ENCODE assay signal across 1 cellular context in the genomic region with DNA sequence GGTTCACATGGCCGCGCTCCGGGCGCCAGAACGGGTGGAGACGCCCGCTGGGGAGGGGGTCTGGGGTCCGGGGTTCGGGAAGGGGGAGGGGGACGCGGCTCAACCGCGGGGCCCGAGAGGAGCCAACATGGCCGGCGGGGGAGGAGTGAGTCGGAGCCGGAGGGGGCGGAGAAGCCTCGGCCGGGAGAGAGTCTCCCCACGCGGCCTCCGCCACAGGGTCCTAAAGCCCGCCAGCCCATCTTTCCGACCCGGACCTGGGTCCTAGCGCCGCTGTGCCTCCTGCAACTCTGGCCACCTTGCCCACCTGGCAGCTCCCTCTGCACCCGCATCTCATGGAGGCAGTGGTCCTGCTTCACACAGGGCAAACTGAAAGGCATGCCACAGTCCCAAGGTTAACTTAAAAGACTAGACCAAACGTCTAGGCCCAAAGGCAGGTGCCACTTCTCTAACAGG.
TF ChIP-seq lines count a peak whose summit lies in the region.

Gene BAZ2A (minus strand): TSS at position 147 of the 453 bp plus-strand sequence. CDS start 12,796 bp downstream, outside the sequence.

TF ChIP-seq in HEK293, 187 proteins besides CTCF, POLR2A, EP300 and RAD21 (continued from another document and continues in another):
- TF ChIP-seq, protein P1, sequence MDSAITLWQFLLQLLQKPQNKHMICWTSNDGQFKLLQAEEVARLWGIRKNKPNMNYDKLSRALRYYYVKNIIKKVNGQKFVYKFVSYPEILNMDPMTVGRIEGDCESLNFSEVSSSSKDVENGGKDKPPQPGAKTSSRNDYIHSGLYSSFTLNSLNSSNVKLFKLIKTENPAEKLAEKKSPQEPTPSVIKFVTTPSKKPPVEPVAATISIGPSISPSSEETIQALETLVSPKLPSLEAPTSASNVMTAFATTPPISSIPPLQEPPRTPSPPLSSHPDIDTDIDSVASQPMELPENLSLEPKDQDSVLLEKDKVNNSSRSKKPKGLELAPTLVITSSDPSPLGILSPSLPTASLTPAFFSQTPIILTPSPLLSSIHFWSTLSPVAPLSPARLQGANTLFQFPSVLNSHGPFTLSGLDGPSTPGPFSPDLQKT (IDR thresholded peaks at IDR 0.05; ENCODE audit: borderline replicate concordance, low read depth, low read length) = no peak
- TF ChIP-seq, protein P2, sequence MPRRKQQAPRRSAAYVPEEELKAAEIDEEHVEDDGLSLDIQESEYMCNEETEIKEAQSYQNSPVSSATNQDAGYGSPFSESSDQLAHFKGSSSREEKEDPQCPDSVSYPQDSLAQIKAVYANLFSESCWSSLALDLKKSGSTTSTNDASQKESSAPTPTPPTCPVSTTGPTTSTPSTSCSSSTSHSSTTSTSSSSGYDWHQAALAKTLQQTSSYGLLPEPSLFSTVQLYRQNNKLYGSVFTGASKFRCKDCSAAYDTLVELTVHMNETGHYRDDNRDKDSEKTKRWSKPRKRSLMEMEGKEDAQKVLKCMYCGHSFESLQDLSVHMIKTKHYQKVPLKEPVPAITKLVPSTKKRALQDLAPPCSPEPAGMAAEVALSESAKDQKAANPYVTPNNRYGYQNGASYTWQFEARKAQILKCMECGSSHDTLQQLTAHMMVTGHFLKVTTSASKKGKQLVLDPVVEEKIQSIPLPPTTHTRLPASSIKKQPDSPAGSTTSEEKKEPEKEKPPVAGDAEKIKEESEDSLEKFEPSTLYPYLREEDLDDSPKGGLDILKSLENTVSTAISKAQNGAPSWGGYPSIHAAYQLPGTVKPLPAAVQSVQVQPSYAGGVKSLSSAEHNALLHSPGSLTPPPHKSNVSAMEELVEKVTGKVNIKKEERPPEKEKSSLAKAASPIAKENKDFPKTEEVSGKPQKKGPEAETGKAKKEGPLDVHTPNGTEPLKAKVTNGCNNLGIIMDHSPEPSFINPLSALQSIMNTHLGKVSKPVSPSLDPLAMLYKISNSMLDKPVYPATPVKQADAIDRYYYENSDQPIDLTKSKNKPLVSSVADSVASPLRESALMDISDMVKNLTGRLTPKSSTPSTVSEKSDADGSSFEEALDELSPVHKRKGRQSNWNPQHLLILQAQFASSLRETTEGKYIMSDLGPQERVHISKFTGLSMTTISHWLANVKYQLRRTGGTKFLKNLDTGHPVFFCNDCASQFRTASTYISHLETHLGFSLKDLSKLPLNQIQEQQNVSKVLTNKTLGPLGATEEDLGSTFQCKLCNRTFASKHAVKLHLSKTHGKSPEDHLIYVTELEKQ (tag by site-specific recombination; IDR thresholded peaks at IDR 0.05; ENCODE audit: borderline replicate concordance) = peak; percentile 76
- TF ChIP-seq GFI1B (tag by site-specific recombination; IDR thresholded peaks at IDR 0.05) (no peak), REPIN1 (tag by site-specific recombination; IDR thresholded peaks at IDR 0.05; ENCODE audit: low read depth) (no peak), PATZ1 (tag by site-specific recombination; IDR thresholded peaks at IDR 0.05) (peak; percentile 91), ZNF416 (tag by site-specific recombination; IDR thresholded peaks at IDR 0.05) (no peak), GLIS2 (tag by site-specific recombination; IDR thresholded peaks at IDR 0.05) (peak; percentile 94), ZNF571 (tag by site-specific recombination; IDR thresholded peaks at IDR 0.05) (no peak), BCL11A (tag by site-specific recombination; IDR thresholded peaks at IDR 0.05; ENCODE audit: low read depth) (no peak), ZNF426 (tag by site-specific recombination; IDR thresholded peaks at IDR 0.05) (no peak), ZNF175 (tag by site-specific recombination; IDR thresholded peaks at IDR 0.05) (no peak), ZNF221 (tag by site-specific recombination; IDR thresholded peaks at IDR 0.05; ENCODE audit: borderline replicate concordance) (peak; percentile 80; the same call in 1 of the 2 replicates), ZNF530 (tag by site-specific recombination; IDR thresholded peaks at IDR 0.05; ENCODE audit: low read depth) (no peak), GLIS1 (tag by site-specific recombination; IDR thresholded peaks at IDR 0.05) (peak; percentile 82), ZNF394 (tag by site-specific recombination; IDR thresholded peaks at IDR 0.05; ENCODE audit: borderline replicate concordance) (peak; percentile 69), YY1 (tag by site-specific recombination; IDR thresholded peaks at IDR 0.05) (peak; percentile 79), ZNF404 (tag by site-specific recombination; IDR thresholded peaks at IDR 0.05) (no peak), ZNF19 (tag by site-specific recombination; IDR thresholded peaks at IDR 0.05; ENCODE audit: low read depth) (no peak), ZNF548 (tag by site-specific recombination; IDR thresholded peaks at IDR 0.05) (no peak), ZBTB8A (tag by site-specific recombination; IDR thresholded peaks at IDR 0.05) (peak; percentile 65), ZNF561 (tag by site-specific recombination; IDR thresholded peaks at IDR 0.05; ENCODE audit: borderline replicate concordance) (peak; percentile 97), ZSCAN18 (tag by site-specific recombination; IDR thresholded peaks at IDR 0.05) (no peak), ZNF140 (tag by site-specific recombination; IDR thresholded peaks at IDR 0.05) (no peak), SP2 (tag by site-specific recombination; IDR thresholded peaks at IDR 0.05) (peak; percentile 43), SP7 (tag by site-specific recombination; IDR thresholded peaks at IDR 0.05) (peak; percentile 90), EGR2 (tag by site-specific recombination; IDR thresholded peaks at IDR 0.05; ENCODE audit: low read depth) (peak; percentile 72), SCRT1 (tag by site-specific recombination; IDR thresholded peaks at IDR 0.05; ENCODE audit: borderline replicate concordance) (no peak), ZFP37 (tag by site-specific recombination; IDR thresholded peaks at IDR 0.05) (peak; percentile 93), ZNF148 (tag by site-specific recombination; IDR thresholded peaks at IDR 0.05; ENCODE audit: borderline replicate concordance) (peak; percentile 47; the same call in 1 of the 2 replicates)
- TF ChIP-seq, protein P3, sequence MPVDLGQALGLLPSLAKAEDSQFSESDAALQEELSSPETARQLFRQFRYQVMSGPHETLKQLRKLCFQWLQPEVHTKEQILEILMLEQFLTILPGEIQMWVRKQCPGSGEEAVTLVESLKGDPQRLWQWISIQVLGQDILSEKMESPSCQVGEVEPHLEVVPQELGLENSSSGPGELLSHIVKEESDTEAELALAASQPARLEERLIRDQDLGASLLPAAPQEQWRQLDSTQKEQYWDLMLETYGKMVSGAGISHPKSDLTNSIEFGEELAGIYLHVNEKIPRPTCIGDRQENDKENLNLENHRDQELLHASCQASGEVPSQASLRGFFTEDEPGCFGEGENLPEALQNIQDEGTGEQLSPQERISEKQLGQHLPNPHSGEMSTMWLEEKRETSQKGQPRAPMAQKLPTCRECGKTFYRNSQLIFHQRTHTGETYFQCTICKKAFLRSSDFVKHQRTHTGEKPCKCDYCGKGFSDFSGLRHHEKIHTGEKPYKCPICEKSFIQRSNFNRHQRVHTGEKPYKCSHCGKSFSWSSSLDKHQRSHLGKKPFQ (tag by site-specific recombination; IDR thresholded peaks at IDR 0.05) = no peak
- TF ChIP-seq, protein P4, sequence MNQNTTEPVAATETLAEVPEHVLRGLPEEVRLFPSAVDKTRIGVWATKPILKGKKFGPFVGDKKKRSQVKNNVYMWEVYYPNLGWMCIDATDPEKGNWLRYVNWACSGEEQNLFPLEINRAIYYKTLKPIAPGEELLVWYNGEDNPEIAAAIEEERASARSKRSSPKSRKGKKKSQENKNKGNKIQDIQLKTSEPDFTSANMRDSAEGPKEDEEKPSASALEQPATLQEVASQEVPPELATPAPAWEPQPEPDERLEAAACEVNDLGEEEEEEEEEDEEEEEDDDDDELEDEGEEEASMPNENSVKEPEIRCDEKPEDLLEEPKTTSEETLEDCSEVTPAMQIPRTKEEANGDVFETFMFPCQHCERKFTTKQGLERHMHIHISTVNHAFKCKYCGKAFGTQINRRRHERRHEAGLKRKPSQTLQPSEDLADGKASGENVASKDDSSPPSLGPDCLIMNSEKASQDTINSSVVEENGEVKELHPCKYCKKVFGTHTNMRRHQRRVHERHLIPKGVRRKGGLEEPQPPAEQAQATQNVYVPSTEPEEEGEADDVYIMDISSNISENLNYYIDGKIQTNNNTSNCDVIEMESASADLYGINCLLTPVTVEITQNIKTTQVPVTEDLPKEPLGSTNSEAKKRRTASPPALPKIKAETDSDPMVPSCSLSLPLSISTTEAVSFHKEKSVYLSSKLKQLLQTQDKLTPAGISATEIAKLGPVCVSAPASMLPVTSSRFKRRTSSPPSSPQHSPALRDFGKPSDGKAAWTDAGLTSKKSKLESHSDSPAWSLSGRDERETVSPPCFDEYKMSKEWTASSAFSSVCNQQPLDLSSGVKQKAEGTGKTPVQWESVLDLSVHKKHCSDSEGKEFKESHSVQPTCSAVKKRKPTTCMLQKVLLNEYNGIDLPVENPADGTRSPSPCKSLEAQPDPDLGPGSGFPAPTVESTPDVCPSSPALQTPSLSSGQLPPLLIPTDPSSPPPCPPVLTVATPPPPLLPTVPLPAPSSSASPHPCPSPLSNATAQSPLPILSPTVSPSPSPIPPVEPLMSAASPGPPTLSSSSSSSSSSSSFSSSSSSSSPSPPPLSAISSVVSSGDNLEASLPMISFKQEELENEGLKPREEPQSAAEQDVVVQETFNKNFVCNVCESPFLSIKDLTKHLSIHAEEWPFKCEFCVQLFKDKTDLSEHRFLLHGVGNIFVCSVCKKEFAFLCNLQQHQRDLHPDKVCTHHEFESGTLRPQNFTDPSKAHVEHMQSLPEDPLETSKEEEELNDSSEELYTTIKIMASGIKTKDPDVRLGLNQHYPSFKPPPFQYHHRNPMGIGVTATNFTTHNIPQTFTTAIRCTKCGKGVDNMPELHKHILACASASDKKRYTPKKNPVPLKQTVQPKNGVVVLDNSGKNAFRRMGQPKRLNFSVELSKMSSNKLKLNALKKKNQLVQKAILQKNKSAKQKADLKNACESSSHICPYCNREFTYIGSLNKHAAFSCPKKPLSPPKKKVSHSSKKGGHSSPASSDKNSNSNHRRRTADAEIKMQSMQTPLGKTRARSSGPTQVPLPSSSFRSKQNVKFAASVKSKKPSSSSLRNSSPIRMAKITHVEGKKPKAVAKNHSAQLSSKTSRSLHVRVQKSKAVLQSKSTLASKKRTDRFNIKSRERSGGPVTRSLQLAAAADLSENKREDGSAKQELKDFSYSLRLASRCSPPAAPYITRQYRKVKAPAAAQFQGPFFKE (tag by site-specific recombination; IDR thresholded peaks at IDR 0.05; ENCODE audit: borderline replicate concordance) = no peak
- TF ChIP-seq, protein P5, sequence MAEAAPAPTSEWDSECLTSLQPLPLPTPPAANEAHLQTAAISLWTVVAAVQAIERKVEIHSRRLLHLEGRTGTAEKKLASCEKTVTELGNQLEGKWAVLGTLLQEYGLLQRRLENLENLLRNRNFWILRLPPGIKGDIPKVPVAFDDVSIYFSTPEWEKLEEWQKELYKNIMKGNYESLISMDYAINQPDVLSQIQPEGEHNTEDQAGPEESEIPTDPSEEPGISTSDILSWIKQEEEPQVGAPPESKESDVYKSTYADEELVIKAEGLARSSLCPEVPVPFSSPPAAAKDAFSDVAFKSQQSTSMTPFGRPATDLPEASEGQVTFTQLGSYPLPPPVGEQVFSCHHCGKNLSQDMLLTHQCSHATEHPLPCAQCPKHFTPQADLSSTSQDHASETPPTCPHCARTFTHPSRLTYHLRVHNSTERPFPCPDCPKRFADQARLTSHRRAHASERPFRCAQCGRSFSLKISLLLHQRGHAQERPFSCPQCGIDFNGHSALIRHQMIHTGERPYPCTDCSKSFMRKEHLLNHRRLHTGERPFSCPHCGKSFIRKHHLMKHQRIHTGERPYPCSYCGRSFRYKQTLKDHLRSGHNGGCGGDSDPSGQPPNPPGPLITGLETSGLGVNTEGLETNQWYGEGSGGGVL (tag by site-specific recombination; IDR thresholded peaks at IDR 0.05) = peak; percentile 69
